1 cellular context compared by ENCODE assay signal in genomic region chr5:16465544-16466432, GRCh38.
A peak's percentile ranks its signal among the peaks of the same experiment; 100 is the strongest.
TF ChIP-seq lines count a peak whose summit lies in the region.

Gene ZNF622, minus strand, starts transcription at chr5:16465800. Its CDS starts 135 bp downstream, at chr5:16465665.

TF ChIP-seq in K562, 482 proteins besides CTCF, POLR2A, EP300 and RAD21 (continued from another document and continues in another):
- no peak for TF ChIP-seq SRSF3 (IDR thresholded peaks at IDR 0.05; ENCODE audit: insufficient read depth, low read length)
- TF ChIP-seq FOXO4 (CRISPR knock-in tag; IDR thresholded peaks at IDR 0.05): 0 out of 2 replicates have a peak, but pooled peaks have one; percentile 57
- peak; percentile 72 to 90; a peak in 3 of 4 replicates for TF ChIP-seq FOXK2 (conservative IDR thresholded peaks at IDR 0.05 in 1 of 2, IDR thresholded peaks at IDR 0.05 in 1 of 2; ENCODE audit: low read depth in 2 of 2)
- TF ChIP-seq ZNF512 (tag; IDR thresholded peaks at IDR 0.05): no peak
- no peak for TF ChIP-seq HNRNPL (IDR thresholded peaks at IDR 0.05; ENCODE audit: low read depth, low read length)
- peak; percentile 6; the same call in 1 of the 2 replicates for TF ChIP-seq ZNF316 (IDR thresholded peaks at IDR 0.05)
- no peak for TF ChIP-seq NCOR1 (IDR thresholded peaks at IDR 0.05)
- TF ChIP-seq MTA2 (IDR thresholded peaks at IDR 0.05; ENCODE audit: low read depth): no peak
- TF ChIP-seq CHD1 (IDR thresholded peaks at IDR 0.05; ENCODE audit: low read length): peak; percentile 63
- TF ChIP-seq FOXP4 (CRISPR knock-in tag; IDR thresholded peaks at IDR 0.05; ENCODE audit: borderline replicate concordance): peak; percentile 9; the same call in 1 of the 2 replicates
- no peak for TF ChIP-seq U2AF2 (optimal IDR thresholded peaks at IDR 0.05; ENCODE audit: low read depth, low read length)
- no peak for TF ChIP-seq PTTG1 (tag; IDR thresholded peaks at IDR 0.05; ENCODE audit: low read depth)
- TF ChIP-seq TOE1 (IDR thresholded peaks at IDR 0.05; ENCODE audit: borderline replicate concordance): no peak
- TF ChIP-seq TOE1 (CRISPR knock-in tag; IDR thresholded peaks at IDR 0.05; ENCODE audit: borderline replicate concordance, low read depth): no peak
- TF ChIP-seq ARID1B (IDR thresholded peaks at IDR 0.05): no peak; the same call in 1 of the 2 replicates
- TF ChIP-seq ZBTB2 (IDR thresholded peaks at IDR 0.05): no peak
- TF ChIP-seq ELF2 (CRISPR knock-in tag; IDR thresholded peaks at IDR 0.05): peak; percentile 97
- no peak for TF ChIP-seq CHCHD3 (CRISPR knock-in tag; IDR thresholded peaks at IDR 0.05)
- TF ChIP-seq ZEB2 (IDR thresholded peaks at IDR 0.05): peak; percentile 84
- TF ChIP-seq XRCC4 (IDR thresholded peaks at IDR 0.05; ENCODE audit: extremely low read depth, insufficient read depth, insufficient read length): no peak
- TF ChIP-seq LCOR (CRISPR knock-in tag; IDR thresholded peaks at IDR 0.05): peak; percentile 75; the same call in 1 of the 2 replicates
- no peak for TF ChIP-seq NUFIP1 (IDR thresholded peaks at IDR 0.05; ENCODE audit: partially characterized antibody)
- TF ChIP-seq CSDE1 (IDR thresholded peaks at IDR 0.05): no peak; a peak in 1 of 4 replicates
- peak; percentile 63 for TF ChIP-seq NEUROD1 (IDR thresholded peaks at IDR 0.05; ENCODE audit: borderline replicate concordance, low read depth, low read length, partially characterized antibody)
- TF ChIP-seq RB1 (IDR thresholded peaks at IDR 0.05; ENCODE audit: low read depth): peak; percentile 20; the same call in 1 of the 2 replicates
- TF ChIP-seq NBN (IDR thresholded peaks at IDR 0.05; ENCODE audit: low read depth): no peak
- TF ChIP-seq ZFX (CRISPR knock-in tag; IDR thresholded peaks at IDR 0.05): peak; percentile 97
- no peak for TF ChIP-seq ELK3 (CRISPR knock-in tag; IDR thresholded peaks at IDR 0.05)
- TF ChIP-seq ZZZ3 (IDR thresholded peaks at IDR 0.05): no peak; the same call in 1 of the 2 replicates
- TF ChIP-seq MLLT1 (IDR thresholded peaks at IDR 0.05): no peak
- no peak; the same call in 1 of the 2 replicates for TF ChIP-seq E2F1 (CRISPR knock-in tag; IDR thresholded peaks at IDR 0.05)
- TF ChIP-seq TRIM25 (IDR thresholded peaks at IDR 0.05; ENCODE audit: borderline replicate concordance): no peak
- no peak for TF ChIP-seq ZNF551 (CRISPR knock-in tag; IDR thresholded peaks at IDR 0.05)
- peak; percentile 18 for TF ChIP-seq NFYB (IDR thresholded peaks at IDR 0.05; ENCODE audit: extremely low read depth, insufficient read length)
- peak; percentile 68 for TF ChIP-seq SP1 (CRISPR knock-in tag; IDR thresholded peaks at IDR 0.05)
- no peak for TF ChIP-seq SMC3 (conservative IDR thresholded peaks at IDR 0.05; ENCODE audit: insufficient read depth, low read depth, low read length)
- TF ChIP-seq PHF21A (IDR thresholded peaks at IDR 0.05; ENCODE audit: borderline replicate concordance, low read depth): no peak
- no peak for TF ChIP-seq STAT5B (CRISPR knock-in tag; IDR thresholded peaks at IDR 0.05)
- no peak for TF ChIP-seq HSF4 (CRISPR knock-in tag; IDR thresholded peaks at IDR 0.05; ENCODE audit: borderline replicate concordance)
- no peak for TF ChIP-seq ZNF592 (IDR thresholded peaks at IDR 0.05)
- no peak for TF ChIP-seq HDAC6 (IDR thresholded peaks at IDR 0.05; ENCODE audit: low read depth, low read length)
- peak; percentile 94 for TF ChIP-seq POLR2B (IDR thresholded peaks at IDR 0.05; ENCODE audit: low read depth, partially characterized antibody)
- TF ChIP-seq SRSF9 (IDR thresholded peaks at IDR 0.05; ENCODE audit: borderline replicate concordance, low read depth, low read length): no peak
- peak; percentile 82 for TF ChIP-seq MYC (IDR thresholded peaks at IDR 0.05; ENCODE audit: low read depth, low read length)
- TF ChIP-seq MYC (CRISPR knock-in tag; IDR thresholded peaks at IDR 0.05; ENCODE audit: borderline replicate concordance, low read depth): no peak
- TF ChIP-seq MYBL2 (IDR thresholded peaks at IDR 0.05; ENCODE audit: low read depth): no peak
- TF ChIP-seq MYBL2 (CRISPR knock-in tag; IDR thresholded peaks at IDR 0.05; ENCODE audit: borderline replicate concordance): no peak
- TF ChIP-seq ZNF384 (IDR thresholded peaks at IDR 0.05; ENCODE audit: low read depth, low read length): no peak
- TF ChIP-seq IRF1 (CRISPR knock-in tag; IDR thresholded peaks at IDR 0.05; ENCODE audit: borderline replicate concordance): no peak
- TF ChIP-seq MTA3 (IDR thresholded peaks at IDR 0.05; ENCODE audit: borderline replicate concordance): no peak; the same call in none of the 2 replicates
- TF ChIP-seq FUS (optimal IDR thresholded peaks at IDR 0.05; ENCODE audit: low read depth, low read length): no peak
- TF ChIP-seq ZKSCAN3 (CRISPR knock-in tag; IDR thresholded peaks at IDR 0.05): no peak
- no peak for TF ChIP-seq SNRNP70 (optimal IDR thresholded peaks at IDR 0.05; ENCODE audit: low read depth, low read length)
- TF ChIP-seq L3MBTL2 (IDR thresholded peaks at IDR 0.05): no peak
